1 cellular context compared by ENCODE assay signal in the genomic region with DNA sequence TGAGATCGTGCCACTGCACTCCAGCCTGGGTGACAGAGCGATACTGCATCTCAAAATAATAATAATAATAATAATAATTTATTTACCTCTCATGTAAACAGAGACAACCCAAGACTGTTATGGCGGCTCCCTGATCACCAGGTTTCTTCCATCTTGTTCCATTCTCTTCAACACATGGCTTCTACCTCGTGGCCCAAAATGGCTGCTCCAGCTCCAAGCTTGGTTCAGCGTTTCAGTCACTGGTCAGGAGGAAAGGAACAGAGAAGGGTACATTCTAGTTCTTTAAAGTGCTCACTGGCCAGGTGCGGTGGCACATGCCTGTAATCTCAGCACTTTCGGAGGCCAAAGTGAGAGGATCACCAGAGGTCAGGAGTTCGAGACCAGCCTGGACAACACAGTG.
TF ChIP-seq lines count a peak whose summit lies in the region.

No MANE protein-coding gene starts in this region.

TF ChIP-seq in WTC11, 78 proteins besides CTCF, POLR2A, EP300 and RAD21:
- TF ChIP-seq ZNF423 (CRISPR knock-in tag; IDR thresholded peaks at IDR 0.05), result no peak
- TF ChIP-seq, protein P1, sequence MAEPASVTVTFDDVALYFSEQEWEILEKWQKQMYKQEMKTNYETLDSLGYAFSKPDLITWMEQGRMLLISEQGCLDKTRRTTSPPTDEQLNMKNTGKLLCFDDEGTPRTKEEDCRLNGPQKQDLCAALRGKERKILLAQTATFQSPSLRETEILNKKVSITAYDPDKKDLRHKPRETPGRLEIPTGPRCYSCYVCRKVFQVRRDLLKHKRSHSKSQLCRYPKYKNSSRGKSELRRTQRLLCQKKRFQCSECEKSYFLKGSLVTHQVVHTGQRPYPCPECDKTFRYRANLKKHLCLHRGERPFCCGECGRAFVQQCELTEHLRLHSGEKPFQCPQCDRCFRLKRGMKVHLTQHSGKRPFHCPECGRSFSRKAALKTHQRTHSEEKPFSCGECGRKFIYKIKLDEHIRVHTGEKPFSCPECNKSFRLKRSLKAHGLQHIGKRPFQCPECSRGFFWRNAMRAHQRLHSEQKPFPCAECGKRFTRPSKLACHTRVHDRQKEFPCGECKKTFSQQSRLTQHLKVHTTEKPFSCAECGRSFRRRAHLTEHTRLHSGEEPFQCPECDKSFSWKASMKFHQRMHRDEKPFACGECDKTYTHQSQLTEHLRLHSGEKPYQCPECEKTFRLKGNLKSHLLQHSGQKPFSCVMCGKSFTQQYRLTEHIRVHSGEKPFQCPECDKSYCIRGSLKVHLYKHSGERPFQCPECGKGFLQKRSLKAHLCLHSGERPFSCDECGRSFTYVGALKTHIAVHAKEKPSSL (CRISPR knock-in tag; conservative IDR thresholded peaks at IDR 0.05), result no peak
- TF ChIP-seq ZNF121 (CRISPR knock-in tag; IDR thresholded peaks at IDR 0.05), result peak; percentile 61
TF ChIP-seq in WTC11: peak in this region for 1.
